Comparison of ENCODE assay signal across 16 cellular contexts in genomic region chr15:78431955-78432354, GRCh38. TPM values are rescaled to one million over a fixed set of nuclear protein-coding genes. Genes with fewer than 3 reads are reported as not detected.
DNase-seq lines count a peak whose midpoint lies in the region; ATAC-seq and TF ChIP-seq lines count a peak whose summit lies in the region.
"Had no signal": no experiment of that assay in that cellular context is flagged by ENCODE, and none has a peak within 500 bp of the region (broad histone marks: within the 10 kb centered on the region; RNA-seq: fewer than 3 reads in every experiment).

No MANE protein-coding gene starts in this region.

- no peak overlapping the region for H4K91ac ChIP-seq in H9 (ENCODE audit: insufficient read length, low read depth, low read length)

- H2BK20ac ChIP-seq in H9 (ENCODE audit: low read depth, low read length, poor library complexity, severe bottlenecking), result no peak overlapping the region

- WGBS in H9 (ENCODE audit: extremely low coverage, insufficient read length, low lambda C conversion rate), result no CpG with 5 or more reads among the region's 1 CpG

- H3K79me1 ChIP-seq in H9 (ENCODE audit: insufficient read depth, low read depth, low read length, poor library complexity, severe bottlenecking), result no peaks in the 10 kb centered on the region

- no peaks in the 10 kb centered on the region for H3K23me2 ChIP-seq in H9 (ENCODE audit: insufficient read length, low read depth, low read length, poor library complexity, severe bottlenecking)

- H3K4me3 ChIP-seq in OCI-LY7 (ENCODE audit: low read depth, low read length, poor library complexity, severe bottlenecking), result no peak overlapping the region
- H3K4me3 ChIP-seq: BLaER1 treated with 17β-estradiol and CSF1 and Interleukin-3, amounts not matched to agents 10 nM and 100 nM; HAP-1 had no signal

- H3K27me3 Mint-ChIP-seq in activated naive CD8-positive, alpha-beta T cell treated with anti-CD3 and anti-CD28 coated beads, Interleukin-2, amount 50 U/mL, for 24 hours, result peaks cover 5% of the 10 kb centered on the region
- H3K27me3 Mint-ChIP-seq in activated naive CD8-positive, alpha-beta T cell treated with anti-CD3 and anti-CD28 coated beads for 36 hours, result peaks cover 10% of the 10 kb centered on the region
- no peaks in the 10 kb centered on the region for H3K27me3 Mint-ChIP-seq in activated T-helper 2 cell treated with anti-CD3 and anti-CD28 coated beads, Interferon-gamma antibody, Interleukin-2, Interleukin-4, amounts not matched to agents 10 μg/mL and 5 μg/mL and 100 μg/mL, durations not matched to agents 14 hours and 24 hours and 36 hours (ENCODE audit: low read depth)
- H3K27me3 Mint-ChIP-seq in stimulated activated naive CD8-positive, alpha-beta T cell treated with anti-CD3 and anti-CD28 coated beads, Interleukin-15, Interleukin-2, amounts not matched to agents 100 ng/mL and 50 ng/mL, for 24 hours, result peaks cover 4% of the 10 kb centered on the region
- peaks cover 8% of the 10 kb centered on the region; the same call in 1 of the 2 replicates for H3K27me3 Mint-ChIP-seq in H9 (ENCODE audit: low read depth)

- no peak overlapping the region for H3K18ac ChIP-seq in H9 (ENCODE audit: insufficient read length, low read depth, low read length)

- no peaks in the 10 kb centered on the region for H3K79me2 ChIP-seq in OCI-LY7 (ENCODE audit: insufficient read depth, low read depth, low read length)
- no peaks in the 10 kb centered on the region for H3K79me2 ChIP-seq in H9 (ENCODE audit: insufficient read depth, low read length)

- H3T11ph ChIP-seq in H9 (ENCODE audit: low read length), result no peak overlapping the region

- no peak overlapping the region for H3K4ac ChIP-seq in H9 (ENCODE audit: low read depth, low read length)

- H3K27ac ChIP-seq in OCI-LY7 (ENCODE audit: low read depth, low read length, poor library complexity, severe bottlenecking), result peak overlapping the region; percentile 41
- no peak overlapping the region for H3K27ac ChIP-seq in H9 (ENCODE audit: insufficient read length, low read depth, low read length)
- H3K27ac ChIP-seq: BLaER1 treated with 17β-estradiol and CSF1 and Interleukin-3, amounts not matched to agents 10 nM and 100 nM had no signal

- H3K36me3 Mint-ChIP-seq in activated naive CD8-positive, alpha-beta T cell treated with anti-CD3 and anti-CD28 coated beads, Interleukin-2, amount 50 U/mL, for 24 hours (ENCODE audit: low read depth), result no peaks in the 10 kb centered on the region
- peaks cover 1% of the 10 kb centered on the region for H3K36me3 Mint-ChIP-seq in activated naive CD8-positive, alpha-beta T cell treated with anti-CD3 and anti-CD28 coated beads for 36 hours
- no peaks in the 10 kb centered on the region for H3K36me3 Mint-ChIP-seq in activated T-helper 2 cell treated with anti-CD3 and anti-CD28 coated beads, Interferon-gamma antibody, Interleukin-2, Interleukin-4, amounts not matched to agents 10 μg/mL and 5 μg/mL and 100 μg/mL, durations not matched to agents 14 hours and 24 hours and 36 hours (ENCODE audit: low read depth)
- no peaks in the 10 kb centered on the region for H3K36me3 Mint-ChIP-seq in stimulated activated naive CD8-positive, alpha-beta T cell treated with anti-CD3 and anti-CD28 coated beads, Interleukin-15, Interleukin-2, amounts not matched to agents 100 ng/mL and 50 ng/mL, for 24 hours (ENCODE audit: low read depth)
- no peaks in the 10 kb centered on the region for H3K36me3 Mint-ChIP-seq in H9 (ENCODE audit: insufficient read depth in 1 of 3, low read depth in 3 of 3)
- H3K36me3 Mint-ChIP-seq: CD8-positive, alpha-beta T cell had no signal

- no peaks in the 10 kb centered on the region for H3K36me3 ChIP-seq in OCI-LY7 (ENCODE audit: insufficient read depth, low read length)
- H3K36me3 ChIP-seq: BLaER1 treated with 17β-estradiol and CSF1 and Interleukin-3, amounts not matched to agents 10 nM and 100 nM; HAP-1 had no signal

- H3K4me1 ChIP-seq in OCI-LY7 (ENCODE audit: insufficient read depth, low read length, poor library complexity, severe bottlenecking) (peaks cover 27% of the 10 kb centered on the region), H9 (ENCODE audit: insufficient read depth, low read length) (no peaks in the 10 kb centered on the region)
- H3K4me1 ChIP-seq: HAP-1 had no signal

- no peaks in the 10 kb centered on the region for H3K9me2 ChIP-seq in OCI-LY7 (ENCODE audit: insufficient read depth, low read length)

- H4K5ac ChIP-seq in H9 (ENCODE audit: insufficient read length, low read depth, low read length), result no peak overlapping the region

- CTCF ChIA-PET in OCI-LY7 (lab: Charles Lee; ENCODE audit: unreplicated experiment), result no interaction called here

- no peak overlapping the region for H3K23ac ChIP-seq in H9 (ENCODE audit: insufficient read length, low read depth, low read length)

- ATAC-seq in activated naive CD8-positive, alpha-beta T cell treated with anti-CD3 and anti-CD28 coated beads, Interleukin-2, amount 50 U/mL, for 24 hours, result peak; percentile 70
- ATAC-seq: CD8-positive, alpha-beta T cell had no signal

- H3K4me1 Mint-ChIP-seq in activated naive CD8-positive, alpha-beta T cell treated with anti-CD3 and anti-CD28 coated beads, Interleukin-2, amount 50 U/mL, for 24 hours, result peaks cover 10% of the 10 kb centered on the region
- peaks cover 9% of the 10 kb centered on the region for H3K4me1 Mint-ChIP-seq in activated naive CD8-positive, alpha-beta T cell treated with anti-CD3 and anti-CD28 coated beads for 36 hours
- H3K4me1 Mint-ChIP-seq in activated T-helper 2 cell treated with anti-CD3 and anti-CD28 coated beads, Interferon-gamma antibody, Interleukin-2, Interleukin-4, amounts not matched to agents 10 μg/mL and 5 μg/mL and 100 μg/mL, durations not matched to agents 14 hours and 24 hours and 36 hours (ENCODE audit: low read depth), result peaks cover 22% of the 10 kb centered on the region
- peaks cover 13% of the 10 kb centered on the region for H3K4me1 Mint-ChIP-seq in stimulated activated naive CD8-positive, alpha-beta T cell treated with anti-CD3 and anti-CD28 coated beads, Interleukin-15, Interleukin-2, amounts not matched to agents 100 ng/mL and 50 ng/mL, for 24 hours (ENCODE audit: low read depth)
- H3K4me1 Mint-ChIP-seq in H9, result no peaks in the 10 kb centered on the region; a peak in 1 of 4 replicates

- no peak overlapping the region for H2BK12ac ChIP-seq in H9 (ENCODE audit: insufficient read length, low read depth, low read length)

- no peaks in the 10 kb centered on the region; the same call in 1 of the 2 replicates for H3K27me3 ChIP-seq in H9 (ENCODE audit: insufficient read depth, low read length)
- H3K27me3 ChIP-seq: BLaER1 treated with 17β-estradiol and CSF1 and Interleukin-3, amounts not matched to agents 10 nM and 100 nM had no signal

- no TSS peak for BruUV-seq in OCI-LY7 (replicated peaks; lab: Mats Ljungman, UMichigan)

- no peak overlapping the region for H3K9ac ChIP-seq in H9 (ENCODE audit: extremely low read depth, insufficient read length, low read length)
- H3K9ac ChIP-seq: BLaER1 treated with 17β-estradiol and CSF1 and Interleukin-3, amounts not matched to agents 10 nM and 100 nM had no signal

- H2AK5ac ChIP-seq in H9 (ENCODE audit: insufficient read length, low read length), result no peak overlapping the region

- H4K8ac ChIP-seq in H9 (replicated peaks; ENCODE audit: insufficient read length, low read depth, low read length), result no peak overlapping the region

- H3K27ac Mint-ChIP-seq in activated naive CD8-positive, alpha-beta T cell treated with anti-CD3 and anti-CD28 coated beads, Interleukin-2, amount 50 U/mL, for 24 hours, result peak overlapping the region; percentile 4
- no peak overlapping the region for H3K27ac Mint-ChIP-seq in activated naive CD8-positive, alpha-beta T cell treated with anti-CD3 and anti-CD28 coated beads for 36 hours
- peak overlapping the region; percentile 40 for H3K27ac Mint-ChIP-seq in activated T-helper 2 cell treated with anti-CD3 and anti-CD28 coated beads, Interferon-gamma antibody, Interleukin-2, Interleukin-4, amounts not matched to agents 10 μg/mL and 5 μg/mL and 100 μg/mL, durations not matched to agents 14 hours and 24 hours and 36 hours
- peak overlapping the region; percentile 26 for H3K27ac Mint-ChIP-seq in stimulated activated naive CD8-positive, alpha-beta T cell treated with anti-CD3 and anti-CD28 coated beads, Interleukin-15, Interleukin-2, amounts not matched to agents 100 ng/mL and 50 ng/mL, for 24 hours
- no peak overlapping the region for H3K27ac Mint-ChIP-seq in H9
- H3K27ac Mint-ChIP-seq: B cell; CD8-positive, alpha-beta T cell; IgD-negative memory B cell had no signal

- intact Hi-C loops in OCI-LY7 (cut with micrococcal nuclease; ENCODE audit: unreplicated experiment), result loop anchor here (10.0 kb wide), 1 partner anchor 443 kb away; the partner anchor contains the start of gene MORF4L1
- intact Hi-C loops in activated T-helper 2 cell treated with anti-CD3 and anti-CD28 coated beads, Interferon-gamma antibody, Interleukin-2, Interleukin-4, amounts not matched to agents 10 μg/mL and 5 μg/mL and 100 μg/mL, durations not matched to agents 14 hours and 24 hours and 36 hours (cut with micrococcal nuclease), result loop anchor here (10.0 kb wide), 2 partner anchors 277 to 377 kb away; no protein-coding TSS in a partner anchor

- DNase-seq in activated naive CD8-positive, alpha-beta T cell treated with anti-CD3 and anti-CD28 coated beads, Interleukin-2, amount 50 U/mL, for 24 hours, result no peak
- no peak for DNase-seq in activated naive CD8-positive, alpha-beta T cell treated with anti-CD3 and anti-CD28 coated beads for 36 hours
- DNase-seq in OCI-LY7 (ENCODE audit: low spot score) (no peak), H9 (no peak), medulla oblongata (ENCODE audit: extremely low spot score) (no peak)
- DNase-seq in activated T-helper 2 cell treated with anti-CD3 and anti-CD28 coated beads, Interferon-gamma antibody, Interleukin-2, Interleukin-4, amounts not matched to agents 10 μg/mL and 5 μg/mL and 100 μg/mL, durations not matched to agents 14 hours and 24 hours and 36 hours (ENCODE audit: low spot score), result no peak
- DNase-seq: CD8-positive, alpha-beta T cell; DMS 273 treated with DMSO at 0.1 percent for 48 hours; DMS53; DND-41; EL had no signal

- POLR2A ChIA-PET in OCI-LY7 (lab: Charles Lee), result interaction anchor here (0.6 kb wide), 2 partner anchors 9 to 77 kb away, joined by 3 to 6 read pairs; no protein-coding TSS in a partner anchor

- TF ChIP-seq CTCF in OCI-LY7 (conservative IDR thresholded peaks at IDR 0.05; ENCODE audit: low read length) (no peak), H9 (conservative IDR thresholded peaks at IDR 0.05) (no peak)

- H2AFZ ChIP-seq in OCI-LY7 (ENCODE audit: low read length), result peak overlapping the region; percentile 91
- no peak overlapping the region for H2AFZ ChIP-seq in H9 (ENCODE audit: low read length)

- no peaks in the 10 kb centered on the region for H4K20me1 ChIP-seq in OCI-LY7 (ENCODE audit: insufficient read depth, low read length)
- no peaks in the 10 kb centered on the region for H4K20me1 ChIP-seq in H9 (ENCODE audit: control insufficient read depth, insufficient read depth, insufficient read length)
- H4K20me1 ChIP-seq: BLaER1 treated with 17β-estradiol and CSF1 and Interleukin-3, amounts not matched to agents 10 nM and 100 nM had no signal

- H3K4me2 ChIP-seq in OCI-LY7 (ENCODE audit: low read length), result peak overlapping the region; percentile 66
- H3K4me2 ChIP-seq in H9 (ENCODE audit: insufficient read depth, insufficient read length, low read length), result no peak overlapping the region
- H3K4me2 ChIP-seq: BLaER1 treated with 17β-estradiol and CSF1 and Interleukin-3, amounts not matched to agents 10 nM and 100 nM had no signal

- no peak overlapping the region for H2BK5ac ChIP-seq in H9 (ENCODE audit: insufficient read length, low read length)

- no peaks in the 10 kb centered on the region for H3K9me3 ChIP-seq in OCI-LY7 (ENCODE audit: low read length)
- H3K9me3 ChIP-seq in H9 (ENCODE audit: control insufficient read depth, low read depth, low read length), result no peaks in the 10 kb centered on the region
- H3K9me3 ChIP-seq: HAP-1 had no signal

- H3K4me3 Mint-ChIP-seq in activated naive CD8-positive, alpha-beta T cell treated with anti-CD3 and anti-CD28 coated beads, Interleukin-2, amount 50 U/mL, for 24 hours, result no peak overlapping the region
- no peak overlapping the region for H3K4me3 Mint-ChIP-seq in activated naive CD8-positive, alpha-beta T cell treated with anti-CD3 and anti-CD28 coated beads for 36 hours
- H3K4me3 Mint-ChIP-seq in activated T-helper 2 cell treated with anti-CD3 and anti-CD28 coated beads, Interferon-gamma antibody, Interleukin-2, Interleukin-4, amounts not matched to agents 10 μg/mL and 5 μg/mL and 100 μg/mL, durations not matched to agents 14 hours and 24 hours and 36 hours (ENCODE audit: low read depth), result no peak overlapping the region
- no peak overlapping the region for H3K4me3 Mint-ChIP-seq in stimulated activated naive CD8-positive, alpha-beta T cell treated with anti-CD3 and anti-CD28 coated beads, Interleukin-15, Interleukin-2, amounts not matched to agents 100 ng/mL and 50 ng/mL, for 24 hours
- no peak overlapping the region for H3K4me3 Mint-ChIP-seq in H9
- H3K4me3 Mint-ChIP-seq: B cell; CD8-positive, alpha-beta T cell had no signal

- H2BK120ac ChIP-seq in H9 (ENCODE audit: low read depth, low read length, poor library complexity, severe bottlenecking), result no peak overlapping the region

- no peak overlapping the region for H3K56ac ChIP-seq in H9 (ENCODE audit: insufficient read length, low read depth, low read length)

- no peak overlapping the region for H2BK15ac ChIP-seq in H9 (ENCODE audit: low read depth, low read length)

- H3K9me3 Mint-ChIP-seq in activated naive CD8-positive, alpha-beta T cell treated with anti-CD3 and anti-CD28 coated beads, Interleukin-2, amount 50 U/mL, for 24 hours, result no peaks in the 10 kb centered on the region
- H3K9me3 Mint-ChIP-seq in activated naive CD8-positive, alpha-beta T cell treated with anti-CD3 and anti-CD28 coated beads for 36 hours, result no peaks in the 10 kb centered on the region
- no peaks in the 10 kb centered on the region for H3K9me3 Mint-ChIP-seq in activated T-helper 2 cell treated with anti-CD3 and anti-CD28 coated beads, Interferon-gamma antibody, Interleukin-2, Interleukin-4, amounts not matched to agents 10 μg/mL and 5 μg/mL and 100 μg/mL, durations not matched to agents 14 hours and 24 hours and 36 hours
- H3K9me3 Mint-ChIP-seq in stimulated activated naive CD8-positive, alpha-beta T cell treated with anti-CD3 and anti-CD28 coated beads, Interleukin-15, Interleukin-2, amounts not matched to agents 100 ng/mL and 50 ng/mL, for 24 hours, result no peaks in the 10 kb centered on the region
- no peaks in the 10 kb centered on the region for H3K9me3 Mint-ChIP-seq in H9
- H3K9me3 Mint-ChIP-seq: CD8-positive, alpha-beta T cell had no signal

- no peak overlapping the region for H3K14ac ChIP-seq in H9 (ENCODE audit: insufficient read depth, low read length)

RNA-seq across cellular contexts. Expression of gene IREB2, which starts 6.1 kb away (rescaled TPM):
- total RNA-seq in activated naive CD8-positive, alpha-beta T cell treated with anti-CD3 and anti-CD28 coated beads for 36 hours, result 10 to 100 TPM; 68.2 to 69.4 TPM
- 22.7 and 27.1 TPM in 2 replicates for total RNA-seq in OCI-LY7 (2014; rRNA removed; shearing (Covaris generic))
- total RNA-seq in OCI-LY7 (2022) (70.7 and 77.6 TPM in 2 replicates), H9 (2021) (87.6 and 93.3 TPM in 2 replicates)
- 97.8 and 101 TPM in 2 replicates for total RNA-seq in activated T-helper 2 cell treated with anti-CD3 and anti-CD28 coated beads, Interferon-gamma antibody, Interleukin-2, Interleukin-4, amounts not matched to agents 10 μg/mL and 5 μg/mL and 100 μg/mL, durations not matched to agents 14 hours and 24 hours and 36 hours

Comparison
In these comparisons a context has a peak if more than half of its experiments do, and no peak if none do; other contexts are left out.
1. H3K27ac Mint-ChIP-seq: peak in activated naive CD8-positive, alpha-beta T cell treated with anti-CD3 and anti-CD28 coated beads, Interleukin-2, amount 50 U/mL, for 24 hours (single experiment), activated T-helper 2 cell treated with anti-CD3 and anti-CD28 coated beads, Interferon-gamma antibody, Interleukin-2, Interleukin-4, amounts not matched to agents 10 μg/mL and 5 μg/mL and 100 μg/mL, durations not matched to agents 14 hours and 24 hours and 36 hours (single experiment) and stimulated activated naive CD8-positive, alpha-beta T cell treated with anti-CD3 and anti-CD28 coated beads, Interleukin-15, Interleukin-2, amounts not matched to agents 100 ng/mL and 50 ng/mL, for 24 hours (single experiment); none in activated naive CD8-positive, alpha-beta T cell treated with anti-CD3 and anti-CD28 coated beads for 36 hours (single experiment) and H9 (0 of 3).